In genomic region chr21:34276711-34277425, GRCh38 we compare ENCODE assay signal across 8 cellular contexts.
DNase-seq lines count a peak whose midpoint lies in the region; ATAC-seq and TF ChIP-seq lines count a peak whose summit lies in the region.

No MANE protein-coding gene starts in this region.

- H3K4me1 ChIP-seq in adrenal gland (replicated peaks in 1 of 2), result no peaks in the 10 kb centered on the region
- H3K4me1 ChIP-seq in aorta (ENCODE audit: control insufficient read depth in 1 of 2, insufficient read depth in 2 of 2, low read length in 2 of 2), result no peaks in the 10 kb centered on the region

- no peak overlapping the region for H3K27ac ChIP-seq in adrenal gland
- no peak overlapping the region for H3K27ac ChIP-seq in substantia nigra (ENCODE audit: low read depth, low read length, poor library complexity, severe bottlenecking)
- no peak overlapping the region for H3K27ac ChIP-seq in aorta (ENCODE audit: low read depth in 1 of 2, low read length in 2 of 2)

- TF ChIP-seq CTCF in GM12865 (IDR thresholded peaks at IDR 0.05; ENCODE audit: insufficient read depth, low read depth, low read length, missing control alignments), result no peak
- TF ChIP-seq CTCF in adrenal gland (IDR thresholded peaks at IDR 0.05), result no peak

- intact Hi-C loops in adrenal gland (cut with DNase I), result no loop called here
- intact Hi-C loops in aorta (cut with DNase I), result no loop called here

- DNase-seq in AG20443 (ENCODE audit: low spot score) (peak; percentile 31), GM12865 (ENCODE audit: low read depth) (peak; percentile 80), epidermal melanocyte (ENCODE audit: insufficient read length, low spot score) (peak; percentile 41), adrenal gland (no peak), substantia nigra (lab: John Stamatoyannopoulos, UW) (no peak), aorta (no peak), NCI-H1436 (lab: John Stamatoyannopoulos, UW) (no peak)

- no peaks in the 10 kb centered on the region for H3K9me3 ChIP-seq in adrenal gland (replicated peaks in 1 of 3)
- no peaks in the 10 kb centered on the region for H3K9me3 ChIP-seq in aorta (ENCODE audit: control insufficient read depth, low read length)

- H3K36me3 ChIP-seq in adrenal gland (replicated peaks in 1 of 2), result no peaks in the 10 kb centered on the region
- H3K36me3 ChIP-seq in aorta (ENCODE audit: control insufficient read depth in 1 of 2, insufficient read depth in 2 of 2, low read length in 1 of 2), result no peaks in the 10 kb centered on the region

- WGBS in adrenal gland, 4 donors, result 72 to 83% (median 78%) methylated on average over 5 of the region's 5 CpGs
- WGBS in aorta, 2 donors, result 91 to 93% methylated on average over 5 of the region's 5 CpGs

- no peaks in the 10 kb centered on the region for H3K27me3 ChIP-seq in adrenal gland
- no peaks in the 10 kb centered on the region for H3K27me3 ChIP-seq in aorta (ENCODE audit: control insufficient read depth in 1 of 2, insufficient read depth in 2 of 2, low read length in 1 of 2)

- TF ChIP-seq POLR2A in adrenal gland (IDR thresholded peaks at IDR 0.05), result no peak

- H3K4me3 ChIP-seq in GM12865 (ENCODE audit: low read depth, low read length) (no peak overlapping the region), adrenal gland (no peak overlapping the region), aorta (ENCODE audit: low read length in 2 of 2) (no peak overlapping the region)

- ATAC-seq in HG03378 (IDR thresholded peaks at IDR 0.05; ENCODE audit: unreplicated experiment) (peak; percentile 78), aorta (ENCODE audit: low FRiP score) (no peak)

Comparison
In these comparisons a context has a peak if more than half of its experiments do, and no peak if none do; other contexts are left out.
1. DNase-seq: peak in AG20443 (single experiment), GM12865 (single experiment) and epidermal melanocyte (single experiment); none in adrenal gland (0 of 7), substantia nigra (0 of 49), aorta (0 of 2) and NCI-H1436 (single experiment).